10 cellular contexts compared by ENCODE assay signal in the genomic region with DNA sequence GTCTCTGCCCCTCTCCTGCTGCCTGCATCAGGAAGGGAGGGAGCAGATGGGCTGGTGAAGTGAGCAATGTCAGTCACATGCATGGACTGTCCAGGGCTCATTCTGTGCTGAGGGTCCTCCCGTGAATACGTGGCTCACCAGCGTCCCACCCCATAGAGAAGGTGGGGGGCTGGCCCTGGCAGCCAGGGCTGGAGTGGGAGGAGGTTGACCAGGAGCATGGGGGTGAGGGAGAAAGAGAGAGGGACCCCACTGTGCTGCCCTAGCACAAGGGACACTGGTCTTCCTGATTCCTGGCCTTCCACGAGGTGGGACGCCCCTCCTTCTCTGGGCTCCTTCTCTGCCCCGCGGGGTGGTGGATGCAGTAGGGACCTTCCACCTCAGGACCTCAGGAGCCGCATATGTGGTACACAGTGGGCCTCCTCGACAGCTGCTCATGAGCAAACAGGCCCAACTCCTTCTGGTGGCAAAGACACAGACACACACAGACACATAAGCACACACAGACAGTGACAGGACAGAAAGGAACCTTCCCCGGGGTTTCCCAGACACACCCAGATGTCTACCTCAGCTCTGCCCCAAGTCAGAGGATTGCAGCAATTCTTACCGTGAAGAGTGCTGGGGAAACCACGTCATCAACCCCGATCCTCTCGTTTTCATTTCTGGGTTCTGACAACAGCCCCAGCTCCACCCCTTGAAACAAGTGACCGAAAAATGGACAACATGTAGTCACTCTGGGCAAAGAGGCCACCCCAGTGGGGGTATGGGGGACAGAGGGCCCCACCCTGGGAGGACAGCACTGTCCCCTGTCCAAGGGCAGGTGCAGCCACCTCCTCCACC. TPM values are rescaled to one million over a fixed set of nuclear protein-coding genes. Genes with fewer than 3 reads are reported as not detected.
DNase-seq lines count a peak whose midpoint lies in the region; ATAC-seq and TF ChIP-seq lines count a peak whose summit lies in the region.
"Had no signal": no experiment of that assay in that cellular context is flagged by ENCODE, and none has a peak within 500 bp of the region (broad histone marks: within the 10 kb centered on the region; RNA-seq: fewer than 3 reads in every experiment).

No MANE protein-coding gene starts in this region.

- no TSS peak for BruUV-seq in IMR-90 (replicated peaks; lab: Mats Ljungman, UMichigan)

- no peak overlapping the region for H2BK5ac ChIP-seq in IMR-90 (ENCODE audit: low read depth, low read length, poor library complexity, severe bottlenecking)

- dilution Hi-C loops in IMR-90 (cut with HindIII; ENCODE audit: low sequenced_read_pairs, unreplicated experiment): no loop called here

- H3K14ac ChIP-seq in IMR-90 (replicated peaks; ENCODE audit: low read depth, low read length): no peak overlapping the region

- WGBS in heart right ventricle, 2 donors: 75 to 77% methylated on average over 15 of the region's 15 CpGs
- 36% methylated on average over 4 of the region's 15 CpGs; no CpG with 5 or more reads in 1 of the 2 experiments for WGBS in IMR-90 (ENCODE audit: extremely low coverage in 2 of 2, insufficient read length in 1 of 2), 2 experiments

- H2BK20ac ChIP-seq in IMR-90 (ENCODE audit: low read depth, low read length): no peak overlapping the region

- no peak for DNase-seq in heart right ventricle
- DNase-seq in left ventricle myocardium inferior: no peak
- no peak for DNase-seq in IMR-90
- peak; percentile 20 for DNase-seq in activated T-cell treated with anti-CD3 and anti-CD28 coated beads, Interleukin-2, amount 50 U/mL, for 4 hours
- DNase-seq in posterior vena cava (ENCODE audit: low spot score): peak; percentile 67
- DNase-seq in cerebellum (ENCODE audit: low spot score): no peak
- DNase-seq in NCI-H2107 treated with DMSO at 0.1 percent for 48 hours (lab: John Stamatoyannopoulos, UW; ENCODE audit: unreplicated experiment): no peak
- no peak for DNase-seq in NCI-H187 (lab: John Stamatoyannopoulos, UW)

- TF ChIP-seq RAD21 in IMR-90 (IDR thresholded peaks at IDR 0.05; ENCODE audit: low read length): no peak

- H4K5ac ChIP-seq in IMR-90 (ENCODE audit: low read depth, low read length): no peak overlapping the region

- H3K36me3 ChIP-seq in heart right ventricle (no peaks in the 10 kb centered on the region), left ventricle myocardium inferior (no peaks in the 10 kb centered on the region), IMR-90 (ENCODE audit: control insufficient read depth, insufficient read depth, low read length) (no peaks in the 10 kb centered on the region)

- H3K4me3 ChIP-seq in heart right ventricle (peak overlapping the region in 1 of 10 donors; percentile 29), left ventricle myocardium inferior (no peak overlapping the region), IMR-90 (ENCODE audit: insufficient read depth, low read depth, low read length) (no peak overlapping the region)

- H2BK15ac ChIP-seq in IMR-90 (ENCODE audit: low read depth, low read length): no peak overlapping the region

- no peak overlapping the region for H3K4me3 Mint-ChIP-seq in activated T-cell treated with anti-CD3 and anti-CD28 coated beads, Interleukin-2, amount 50 U/mL, for 4 hours
- H3K4me3 Mint-ChIP-seq: nephron had no signal

- H3K79me1 ChIP-seq in IMR-90 (ENCODE audit: low read depth in 1 of 2, low read length in 2 of 2): no peaks in the 10 kb centered on the region

- POLR2A ChIA-PET in IMR-90 (lab: Charles Lee; ENCODE audit: unreplicated experiment): no interaction called here

- no peak overlapping the region for H3K23ac ChIP-seq in IMR-90 (ENCODE audit: low read depth, low read length)

- no peak overlapping the region for H2AK5ac ChIP-seq in IMR-90 (ENCODE audit: low read depth, low read length)

- intact Hi-C loops in heart right ventricle (cut with DNase I) (no loop called here), left ventricle myocardium inferior (cut with micrococcal nuclease) (no loop called here), IMR-90 (cut with micrococcal nuclease) (no loop called here), posterior vena cava (cut with DNase I) (no loop called here)

- no peak overlapping the region for H4K8ac ChIP-seq in IMR-90 (ENCODE audit: low read depth in 2 of 2, low read length in 2 of 2)

- no peak overlapping the region for H3K56ac ChIP-seq in IMR-90 (ENCODE audit: extremely low read depth, insufficient read depth, low read length)

- peaks cover 0 to 55% (median 0%) of the 10 kb centered on the region in 9 donors for H3K4me1 ChIP-seq in heart right ventricle
- peaks cover 8% of the 10 kb centered on the region for H3K4me1 ChIP-seq in left ventricle myocardium inferior
- H3K4me1 ChIP-seq in IMR-90 (ENCODE audit: control insufficient read depth, insufficient read depth, low read length): no peaks in the 10 kb centered on the region

- H3K9me1 ChIP-seq in IMR-90 (ENCODE audit: insufficient read depth, low read length): no peaks in the 10 kb centered on the region

- H4K91ac ChIP-seq in IMR-90 (ENCODE audit: insufficient read depth, low read depth, low read length): no peak overlapping the region

- no peaks in the 10 kb centered on the region for H3K36me3 Mint-ChIP-seq in activated T-cell treated with anti-CD3 and anti-CD28 coated beads, Interleukin-2, amount 50 U/mL, for 4 hours (ENCODE audit: insufficient read depth)

- no peak overlapping the region for H3K4me2 ChIP-seq in IMR-90 (ENCODE audit: low read depth, low read length)

- H3K4ac ChIP-seq in IMR-90 (ENCODE audit: low read depth, low read length): no peak overlapping the region

- in situ Hi-C loops in IMR-90 (cut with MboI; ENCODE audit: low sequenced_read_pairs): no loop called here

- H3K27ac ChIP-seq in heart right ventricle (peak overlapping the region in 2 of 10 donors; percentile 73 to 89), left ventricle myocardium inferior (replicated peaks) (no peak overlapping the region), IMR-90 (ENCODE audit: insufficient read depth, low read length) (no peak overlapping the region)
- H3K27ac ChIP-seq: C4-2B had no signal

- TF ChIP-seq POLR2A in IMR-90 (IDR thresholded peaks at IDR 0.05; ENCODE audit: low read depth, low read length): no peak

- H3K4me1 Mint-ChIP-seq in activated T-cell treated with anti-CD3 and anti-CD28 coated beads, Interleukin-2, amount 50 U/mL, for 4 hours (ENCODE audit: low read depth): peaks cover 11% of the 10 kb centered on the region
- H3K4me1 Mint-ChIP-seq: nephron had no signal

- H3K9ac ChIP-seq in IMR-90 (ENCODE audit: low read depth, low read length): no peak overlapping the region

- H2AK9ac ChIP-seq in IMR-90 (replicated peaks; ENCODE audit: low read depth, low read length, poor library complexity): peak overlapping the region; percentile 19

- TF ChIP-seq CTCF in heart right ventricle (IDR thresholded peaks at IDR 0.05) (no peak), left ventricle myocardium inferior (IDR thresholded peaks at IDR 0.05; ENCODE audit: borderline replicate concordance) (no peak), IMR-90 (conservative IDR thresholded peaks at IDR 0.05; ENCODE audit: low read depth, low read length) (no peak)

- peak overlapping the region; percentile 3 for H2AFZ ChIP-seq in IMR-90 (replicated peaks; ENCODE audit: low read length, poor library complexity)

- H3K27me3 ChIP-seq in heart right ventricle (no peaks in the 10 kb centered on the region), left ventricle myocardium inferior (ENCODE audit: low read depth) (peaks cover 14% of the 10 kb centered on the region), IMR-90 (ENCODE audit: control insufficient read depth, insufficient read depth, low read length) (peaks cover 71% of the 10 kb centered on the region)

- H3K9me3 Mint-ChIP-seq in activated T-cell treated with anti-CD3 and anti-CD28 coated beads, Interleukin-2, amount 50 U/mL, for 4 hours: no peaks in the 10 kb centered on the region
- H3K9me3 Mint-ChIP-seq: nephron had no signal

- no peaks in the 10 kb centered on the region for H3K9me3 ChIP-seq in heart right ventricle
- H3K9me3 ChIP-seq in left ventricle myocardium inferior (replicated peaks): no peaks in the 10 kb centered on the region
- H3K9me3 ChIP-seq in IMR-90 (ENCODE audit: control insufficient read depth, insufficient read depth, low read length): no peaks in the 10 kb centered on the region

- no peaks in the 10 kb centered on the region for H4K20me1 ChIP-seq in IMR-90 (ENCODE audit: insufficient read depth, low read length)

- no peak overlapping the region for H3K18ac ChIP-seq in IMR-90 (ENCODE audit: low read depth, low read length)

- H3K27me3 Mint-ChIP-seq in activated T-cell treated with anti-CD3 and anti-CD28 coated beads, Interleukin-2, amount 50 U/mL, for 4 hours (ENCODE audit: low read depth): no peaks in the 10 kb centered on the region

- CTCF ChIA-PET in IMR-90 (lab: Yijun Ruan, JAX): no interaction called here

- ATAC-seq in heart right ventricle (peak in 5 of 8 donors; percentile 18 to 43 (median 37)), IMR-90 (ENCODE audit: low read depth) (no peak)
- peak; percentile 97 to 99 for ATAC-seq in activated T-cell treated with anti-CD3 and anti-CD28 coated beads, Interleukin-2, amount 50 U/mL, for 4 hours

- H2BK120ac ChIP-seq in IMR-90 (ENCODE audit: low read depth, low read length): no peak overlapping the region

TF ChIP-seq in IMR-90, 13 proteins besides CTCF, POLR2A, EP300 and RAD21 (continues in another document):
- TF ChIP-seq MAZ (IDR thresholded peaks at IDR 0.05; ENCODE audit: borderline replicate concordance, low read depth, low read length) (no peak), SMC3 (IDR thresholded peaks at IDR 0.05; ENCODE audit: low read depth, low read length) (no peak)

RNA-seq across cellular contexts. Expression of a gene that starts 3.6 kb away (rescaled TPM):
- total RNA-seq in heart right ventricle (1 to 10 TPM in 5 of 10 donors, under 1 TPM in 4, not detected in 1; 0.20 to 5.6 (median 1.0) TPM), left ventricle myocardium inferior (0.41 TPM), IMR-90 (2012; rRNA removed) (not detected in 2 replicates), posterior vena cava (1 to 10 TPM; 2.5 to 5.6 TPM), cerebellum (not detected)
- polyA plus RNA-seq in heart right ventricle (under 1 TPM in 1 of 2 donors, not detected in 1; 0.22 TPM), IMR-90 (2012; rRNA removed) (not detected in 2 replicates)
- polyA plus RNA-seq in IMR-90 (2012; cell fraction: cytosol; rRNA removed): not detected in 2 replicates
- not detected in 2 replicates for polyA plus RNA-seq in IMR-90 (2012; cell fraction: nucleus; rRNA removed; ENCODE audit: low replicate concordance)
- total RNA-seq in activated T-cell treated with anti-CD3 and anti-CD28 coated beads, Interleukin-2, amount 50 U/mL, for 4 hours: under 1 TPM in 1 of 3 donors, not detected in 2; 0.13 TPM

RNA-seq across cellular contexts. Expression of a gene that starts 28.4 kb away (rescaled TPM):
- total RNA-seq in heart right ventricle (1 to 10 TPM in 7 of 10 donors, under 1 TPM in 3; 0.55 to 6.4 (median 1.3) TPM), left ventricle myocardium inferior (0.52 TPM), IMR-90 (2012; rRNA removed) (17.2 and 17.6 TPM in 2 replicates), posterior vena cava (under 1 TPM; 0.14 to 0.56 TPM), cerebellum (not detected)
- polyA plus RNA-seq in heart right ventricle (under 1 TPM; 0.29 to 0.77 TPM), IMR-90 (2012; rRNA removed) (34.2 and 35.1 TPM in 2 replicates)
- 19.0 and 30.1 TPM in 2 replicates for polyA plus RNA-seq in IMR-90 (2012; cell fraction: cytosol; rRNA removed)
- 11.0 and 11.8 TPM in 2 replicates for polyA plus RNA-seq in IMR-90 (2012; cell fraction: nucleus; rRNA removed; ENCODE audit: low replicate concordance)
- 1 to 10 TPM; 1.1 to 2.1 (median 1.2) TPM for total RNA-seq in activated T-cell treated with anti-CD3 and anti-CD28 coated beads, Interleukin-2, amount 50 U/mL, for 4 hours

Comparison
In these comparisons a context has a peak if more than half of its experiments do, and no peak if none do; other contexts are left out.
1. DNase-seq: peak in activated T-cell treated with anti-CD3 and anti-CD28 coated beads, Interleukin-2, amount 50 U/mL, for 4 hours (single experiment) and posterior vena cava (single experiment); none in heart right ventricle (0 of 2), left ventricle myocardium inferior (single experiment), IMR-90 (single experiment), cerebellum (single experiment), NCI-H2107 treated with DMSO at 0.1 percent for 48 hours (single experiment) and NCI-H187 (0 of 2).